In genomic region chr1:234544094-234544579, GRCh38 we compare ENCODE assay signal across 8 cellular contexts.
A peak's percentile ranks its signal among the peaks of the same experiment; 100 is the strongest.
DNase-seq lines count a peak whose midpoint lies in the region; ATAC-seq and TF ChIP-seq lines count a peak whose summit lies in the region.

No MANE protein-coding gene starts in this region.

- no peaks in the 10 kb centered on the region for H3K27me3 Mint-ChIP-seq in activated T-cell treated with anti-CD3 and anti-CD28 coated beads, Interleukin-2, amount 50 U/mL, for 24 hours
- no peaks in the 10 kb centered on the region for H3K27me3 Mint-ChIP-seq in type B pancreatic cell

- no peak overlapping the region for H3K4me3 ChIP-seq in fibroblast of mammary gland (ENCODE audit: control insufficient read depth, low read depth, low read length)

- DNase-seq in H4 (ENCODE audit: low spot score), result peak; percentile 81
- peak; percentile 96 for DNase-seq in NCI-H345 (lab: John Stamatoyannopoulos, UW)
- peak; percentile 52 for DNase-seq in activated T-cell treated with anti-CD3 and anti-CD28 coated beads, Interleukin-2, amount 50 U/mL, for 24 hours
- DNase-seq in fibroblast of mammary gland (ENCODE audit: low read depth), result peak; percentile 99
- peak in 52 of 56 donors; percentile 31 to 88 (median 74) for DNase-seq in nucleus accumbens (lab: John Stamatoyannopoulos, UW)
- DNase-seq in type B pancreatic cell (ENCODE audit: extremely low spot score, unreplicated experiment), result no peak

- H3K9me3 Mint-ChIP-seq in activated T-cell treated with anti-CD3 and anti-CD28 coated beads, Interleukin-2, amount 50 U/mL, for 24 hours, result no peaks in the 10 kb centered on the region
- no peaks in the 10 kb centered on the region for H3K9me3 Mint-ChIP-seq in type B pancreatic cell

- peak overlapping the region; percentile 55 for H3K27ac Mint-ChIP-seq in activated T-cell treated with anti-CD3 and anti-CD28 coated beads, Interleukin-2, amount 50 U/mL, for 24 hours
- H3K27ac Mint-ChIP-seq in type B pancreatic cell, result peak overlapping the region; percentile 95

- no peaks in the 10 kb centered on the region for H3K36me3 Mint-ChIP-seq in activated T-cell treated with anti-CD3 and anti-CD28 coated beads, Interleukin-2, amount 50 U/mL, for 24 hours (ENCODE audit: low read depth)
- H3K36me3 Mint-ChIP-seq in type B pancreatic cell, result no peaks in the 10 kb centered on the region

- TF ChIP-seq CTCF in fibroblast of mammary gland (conservative IDR thresholded peaks at IDR 0.05; ENCODE audit: control insufficient read depth, insufficient read depth, low read depth, low read length), result no peak
- no peak for TF ChIP-seq CTCF in type B pancreatic cell (conservative IDR thresholded peaks at IDR 0.05)

- ATAC-seq in GM18511 (IDR thresholded peaks at IDR 0.05; ENCODE audit: unreplicated experiment) (no peak), HG02588 (IDR thresholded peaks at IDR 0.05; ENCODE audit: unreplicated experiment) (no peak)

- H3K4me3 Mint-ChIP-seq in activated T-cell treated with anti-CD3 and anti-CD28 coated beads, Interleukin-2, amount 50 U/mL, for 24 hours, result peak overlapping the region; percentile 21
- peak overlapping the region; percentile 42 for H3K4me3 Mint-ChIP-seq in type B pancreatic cell

- H3K4me1 Mint-ChIP-seq in activated T-cell treated with anti-CD3 and anti-CD28 coated beads, Interleukin-2, amount 50 U/mL, for 24 hours (ENCODE audit: low read depth), result peaks cover 24% of the 10 kb centered on the region
- H3K4me1 Mint-ChIP-seq in type B pancreatic cell (ENCODE audit: unreplicated experiment), result peaks cover 58% of the 10 kb centered on the region
